In genomic region chr14:90720832-90721231, GRCh38 we compare ENCODE assay signal across 24 cellular contexts.
"Had no signal": no experiment of that assay in that cellular context is flagged by ENCODE, and none has a peak within 500 bp of the region (broad histone marks: within the 10 kb centered on the region; RNA-seq: fewer than 3 reads in every experiment).

No MANE protein-coding gene starts in this region.

- H3K36me3 ChIP-seq: Peyer's patch, SJSA1 had no signal

- H3K36me3 Mint-ChIP-seq: activated naive CD4-positive, alpha-beta T cell treated with anti-CD3 and anti-CD28 coated beads, Interleukin-2, amount 10 ng/mL, durations not matched to agents 7 days and 5 days; activated naive CD8-positive, alpha-beta T cell treated with anti-CD3 and anti-CD28 coated beads for 36 hours had no signal

- H3K9me3 ChIP-seq: Peyer's patch, SJSA1 had no signal

- H3K4me3 Mint-ChIP-seq: activated B cell treated with CpG ODN at 0.5 μM for 24 hours; activated CD4-positive, alpha-beta T cell treated with anti-CD3 and anti-CD28 coated beads, Interleukin-2, amount 10 ng/mL, durations not matched to agents 24 days and 14 days; activated naive CD4-positive, alpha-beta T cell treated with anti-CD3 and anti-CD28 coated beads, Interleukin-2, amount 10 ng/mL, durations not matched to agents 7 days and 5 days; activated naive CD8-positive, alpha-beta T cell treated with anti-CD3 and anti-CD28 coated beads for 36 hours; activated T-cell treated with anti-CD3 and anti-CD28 coated beads, Interleukin-2, amount 50 U/mL, for 72 hours; T-helper 17 cell had no signal

- H3K4me3 ChIP-seq: Peyer's patch, SJSA1 had no signal

- DNase-seq: activated B cell treated with CpG ODN at 0.5 μM for 24 hours; activated CD4-positive, alpha-beta T cell treated with anti-CD3 and anti-CD28 coated beads for 1 hour; activated CD4-positive, alpha-beta T cell treated with anti-CD3 and anti-CD28 coated beads, Interleukin-2, amount 10 ng/mL, durations not matched to agents 24 days and 14 days; activated CD4-positive, alpha-beta T cell treated with anti-CD3 and anti-CD28 coated beads, Interleukin-2, amount 50 U/mL, for 48 hours; activated CD8-positive, alpha-beta memory T cell treated with anti-CD3 and anti-CD28 coated beads for 24 hours; activated gamma-delta T cell treated with Interleukin-2 at 50 U/mL for 16 hours; activated naive CD4-positive, alpha-beta T cell treated with anti-CD3 and anti-CD28 coated beads, Interleukin-2, amount 10 ng/mL, durations not matched to agents 7 days and 5 days; activated naive CD8-positive, alpha-beta T cell treated with anti-CD3 and anti-CD28 coated beads for 36 hours; activated T-cell treated with anti-CD3 and anti-CD28 coated beads, Interleukin-2, amount 50 U/mL, for 72 hours; Kasumi-1; KBM-7; NCI-H1048; NCI-H187 treated with DMSO at 0.1 percent for 48 hours; NCI-H2081 treated with DMSO at 0.1 percent for 48 hours; NCI-H2171 treated with DMSO at 0.1 percent for 48 hours; NCI-H345; NCI-H510A treated with DMSO at 0.1 percent for 48 hours; NK-92 treated with Interleukin-12 subunit alpha and Interleukin-12 subunit beta, amount 100 ng/mL, for 24 hours; SHP77; T-helper 17 cell; T-helper 9 cell had no signal

- H3K9me3 Mint-ChIP-seq: activated B cell treated with CpG ODN at 0.5 μM for 24 hours; activated CD4-positive, alpha-beta T cell treated with anti-CD3 and anti-CD28 coated beads, Interleukin-2, amount 10 ng/mL, durations not matched to agents 24 days and 14 days; activated naive CD8-positive, alpha-beta T cell treated with anti-CD3 and anti-CD28 coated beads for 36 hours; activated T-cell treated with anti-CD3 and anti-CD28 coated beads, Interleukin-2, amount 50 U/mL, for 72 hours; activated T-helper 2 cell treated with anti-CD3 and anti-CD28 coated beads, Interferon-gamma antibody, Interleukin-2, Interleukin-4, amounts not matched to agents 10 μg/mL and 5 μg/mL and 100 μg/mL, durations not matched to agents 14 hours and 24 hours and 36 hours had no signal

- ATAC-seq: T-helper 17 cell had no signal

- H3K27ac Mint-ChIP-seq: activated B cell treated with CpG ODN at 0.5 μM for 24 hours; activated CD4-positive, alpha-beta T cell treated with anti-CD3 and anti-CD28 coated beads, Interleukin-2, amount 10 ng/mL, durations not matched to agents 24 days and 14 days; activated naive CD4-positive, alpha-beta T cell treated with anti-CD3 and anti-CD28 coated beads, Interleukin-2, amount 10 ng/mL, durations not matched to agents 7 days and 5 days; activated naive CD8-positive, alpha-beta T cell treated with anti-CD3 and anti-CD28 coated beads for 36 hours; activated T-cell treated with anti-CD3 and anti-CD28 coated beads, Interleukin-2, amount 50 U/mL, for 72 hours; activated T-helper 2 cell treated with anti-CD3 and anti-CD28 coated beads, Interferon-gamma antibody, Interleukin-2, Interleukin-4, amounts not matched to agents 10 μg/mL and 5 μg/mL and 100 μg/mL, durations not matched to agents 14 hours and 24 hours and 36 hours; T-helper 17 cell had no signal

- H3K4me1 Mint-ChIP-seq: activated B cell treated with CpG ODN at 0.5 μM for 24 hours; activated CD4-positive, alpha-beta T cell treated with anti-CD3 and anti-CD28 coated beads, Interleukin-2, amount 10 ng/mL, durations not matched to agents 24 days and 14 days; activated naive CD4-positive, alpha-beta T cell treated with anti-CD3 and anti-CD28 coated beads, Interleukin-2, amount 10 ng/mL, durations not matched to agents 7 days and 5 days; T-helper 17 cell had no signal

- H3K27me3 Mint-ChIP-seq: activated B cell treated with CpG ODN at 0.5 μM for 24 hours; activated naive CD8-positive, alpha-beta T cell treated with anti-CD3 and anti-CD28 coated beads for 36 hours had no signal

- H3K27ac ChIP-seq: Peyer's patch, SJSA1 had no signal

- H3K4me1 ChIP-seq: Peyer's patch had no signal

- H3K27me3 ChIP-seq: Peyer's patch, SJSA1 had no signal
